ENCODE assay signal across 10 cellular contexts in the genomic region with DNA sequence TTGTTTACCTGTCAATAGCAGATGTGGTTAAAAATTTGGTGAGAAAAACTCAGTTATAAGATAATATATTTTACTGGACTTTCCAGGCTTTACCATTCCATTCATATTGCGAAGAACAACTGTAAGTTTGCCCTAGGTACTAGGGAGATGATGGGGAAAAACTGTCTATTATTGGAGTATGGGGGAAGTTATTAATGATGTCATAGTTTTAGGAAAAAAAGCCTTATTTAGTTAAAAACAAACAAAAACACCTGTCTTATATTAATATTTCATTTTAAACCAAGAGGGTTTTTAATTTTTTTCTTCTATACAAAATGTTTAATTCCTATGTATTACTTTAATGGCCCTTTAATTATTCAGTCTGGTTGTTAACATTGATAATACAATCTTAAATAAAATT. TPM values are rescaled to one million over a fixed set of nuclear protein-coding genes. Genes with fewer than 3 reads are reported as not detected.
"Had no signal": no experiment of that assay in that cellular context is flagged by ENCODE, and none has a peak within 500 bp of the region (broad histone marks: within the 10 kb centered on the region; RNA-seq: fewer than 3 reads in every experiment).

No MANE protein-coding gene starts in this region.

- H2AFZ ChIP-seq: GM23248 had no signal

- H3K36me3 ChIP-seq: HAP-1 had no signal

- H3K9me3 ChIP-seq: HAP-1 had no signal

- H3K9ac ChIP-seq: GM23248, KMS-11 had no signal

- ATAC-seq: HCT116 had no signal

- DNase-seq: GM23248, GOT3, H7, KBM-7 had no signal

- H3K27ac ChIP-seq: GM23248, KMS-11 had no signal

- H3K4me2 ChIP-seq: KMS-11 had no signal

- H3K4me1 ChIP-seq: HAP-1 had no signal

- FAIRE-seq: HTR-8/SVneo had no signal

- H3K4me3 ChIP-seq: GM23248, HAP-1 had no signal

RNA-seq across cellular contexts. Expression of a gene that starts 18.2 kb away (rescaled TPM):
- total RNA-seq: GM23248, HT-29 had no signal
- polyA plus RNA-seq: GM23248, IgD-negative memory B cell had no signal
